ENCODE assay signal across 21 cellular contexts in genomic region chr5:53265043-53265442, GRCh38.
DNase-seq lines count a peak whose midpoint lies in the region; ATAC-seq and TF ChIP-seq lines count a peak whose summit lies in the region.
"Had no signal": no experiment of that assay in that cellular context is flagged by ENCODE, and none has a peak within 500 bp of the region (broad histone marks: within the 10 kb centered on the region; RNA-seq: fewer than 3 reads in every experiment).

No MANE protein-coding gene starts in this region.

- no TSS peak for BruUV-seq in IMR-90 (replicated peaks; lab: Mats Ljungman, UMichigan)

- H3K79me1 ChIP-seq in IMR-90 (ENCODE audit: low read depth in 1 of 2, low read length in 2 of 2): no peaks in the 10 kb centered on the region

- peak overlapping the region in 1 of 2 experiments; percentile 38; a peak in 2 of 4 replicates for H4K8ac ChIP-seq in IMR-90 (ENCODE audit: low read depth in 2 of 2, low read length in 2 of 2)

- TF ChIP-seq CTCF in IMR-90 (conservative IDR thresholded peaks at IDR 0.05; ENCODE audit: low read depth, low read length) (no peak), epithelial cell of esophagus (IDR thresholded peaks at IDR 0.05; ENCODE audit: insufficient read depth, low read depth, low read length, missing control alignments) (no peak), foreskin keratinocyte (conservative IDR thresholded peaks at IDR 0.05) (no peak)

- DNase-seq in ELR (ENCODE audit: low read depth): peak; percentile 53
- DNase-seq in IMR-90: peak; percentile 20
- peak; percentile 52 for DNase-seq in epithelial cell of esophagus (ENCODE audit: low read depth)
- peak in 1 of 2 donors; percentile 79 for DNase-seq in foreskin keratinocyte
- no peak for DNase-seq in activated CD4-positive, alpha-beta T cell treated with anti-CD3 and anti-CD28 coated beads, Interleukin-2, amount 50 U/mL, for 1 hour
- DNase-seq in NOMO-1 treated with DMSO at 0.1 percent for 48 hours (lab: John Stamatoyannopoulos, UW; ENCODE audit: unreplicated experiment): no peak
- no peak for DNase-seq in NCI-H187 treated with DMSO at 0.1 percent for 48 hours (lab: John Stamatoyannopoulos, UW)
- DNase-seq: 8988T; ACHN; AML-193; BE2C; CD4-positive, alpha-beta T cell; CD8-positive, alpha-beta memory T cell; DMS 273 treated with DMSO at 0.1 percent for 48 hours; DMS79; EL; GF-D8; GOT3 had no signal

- H3K4me1 ChIP-seq in IMR-90 (ENCODE audit: control insufficient read depth, insufficient read depth, low read length) (no peaks in the 10 kb centered on the region; the same call in 1 of the 2 replicates), foreskin keratinocyte (peaks cover 32% of the 10 kb centered on the region)
- H3K4me1 ChIP-seq: A549, BE2C, HAP-1 had no signal

- no peak overlapping the region for H2BK5ac ChIP-seq in IMR-90 (ENCODE audit: low read depth, low read length, poor library complexity, severe bottlenecking)

- H3K4me2 ChIP-seq in IMR-90 (ENCODE audit: low read depth, low read length): no peak overlapping the region
- H3K4me2 ChIP-seq: A549; BLaER1 treated with 17β-estradiol and CSF1 and Interleukin-3, amounts not matched to agents 10 nM and 100 nM had no signal

- H2BK20ac ChIP-seq in IMR-90 (ENCODE audit: low read depth, low read length): peak overlapping the region; percentile 51; the same call in 1 of the 2 replicates

- no peak for TF ChIP-seq POLR2A in IMR-90 (IDR thresholded peaks at IDR 0.05; ENCODE audit: low read depth, low read length)

- POLR2A ChIA-PET in IMR-90 (lab: Charles Lee; ENCODE audit: unreplicated experiment): no interaction called here

- WGBS in IMR-90 (ENCODE audit: extremely low coverage in 2 of 2, insufficient read length in 1 of 2), 2 experiments: no CpG with 5 or more reads among the region's 2 CpGs

- no peak overlapping the region for H3K56ac ChIP-seq in IMR-90 (ENCODE audit: extremely low read depth, insufficient read depth, low read length)

- peak overlapping the region; percentile 26; the same call in 1 of the 2 replicates for H3K4ac ChIP-seq in IMR-90 (ENCODE audit: low read depth, low read length)

- H3K14ac ChIP-seq in IMR-90 (replicated peaks; ENCODE audit: low read depth, low read length): no peak overlapping the region

- H3K23ac ChIP-seq in IMR-90 (ENCODE audit: low read depth, low read length): 0 out of 2 replicates have a peak overlapping the region, but pooled peaks have one; percentile 34

- peak overlapping the region; percentile 6 for H2BK120ac ChIP-seq in IMR-90 (ENCODE audit: low read depth, low read length)

- no peak overlapping the region for H2AK9ac ChIP-seq in IMR-90 (replicated peaks; ENCODE audit: low read depth, low read length, poor library complexity)

- intact Hi-C loops in IMR-90 (cut with micrococcal nuclease): loop anchor here (10.0 kb wide), 1 partner anchor 610 kb away; no protein-coding TSS in a partner anchor

- peaks cover 6% of the 10 kb centered on the region; the same call in 1 of the 2 replicates for H3K9me3 ChIP-seq in IMR-90 (ENCODE audit: control insufficient read depth, insufficient read depth, low read length)
- H3K9me3 ChIP-seq: A549, BE2C, HAP-1 had no signal

- TF ChIP-seq RAD21 in IMR-90 (IDR thresholded peaks at IDR 0.05; ENCODE audit: low read length): no peak

- peak overlapping the region; percentile 72; the same call in 2 of the 3 replicates for H2BK15ac ChIP-seq in IMR-90 (ENCODE audit: low read depth, low read length)

- H3K36me3 ChIP-seq in IMR-90 (ENCODE audit: control insufficient read depth, insufficient read depth, low read length): no peaks in the 10 kb centered on the region
- H3K36me3 ChIP-seq: BE2C; BLaER1 treated with 17β-estradiol and CSF1 and Interleukin-3, amounts not matched to agents 10 nM and 100 nM; HAP-1 had no signal

- in situ Hi-C loops in IMR-90 (cut with MboI; ENCODE audit: low sequenced_read_pairs): no loop called here

- H3K18ac ChIP-seq in IMR-90 (ENCODE audit: low read depth, low read length): peak overlapping the region; percentile 52; the same call in 1 of the 2 replicates

- no peak overlapping the region for H2AFZ ChIP-seq in IMR-90 (replicated peaks; ENCODE audit: low read length, poor library complexity)

- H3K27ac ChIP-seq in IMR-90 (ENCODE audit: insufficient read depth, low read length): no peak overlapping the region
- peak overlapping the region; percentile 76 for H3K27ac ChIP-seq in foreskin keratinocyte
- H3K27ac ChIP-seq: A549; BLaER1 treated with 17β-estradiol and CSF1 and Interleukin-3, amounts not matched to agents 10 nM and 100 nM had no signal

- no peaks in the 10 kb centered on the region for H4K20me1 ChIP-seq in IMR-90 (ENCODE audit: insufficient read depth, low read length)
- H4K20me1 ChIP-seq: BLaER1 treated with 17β-estradiol and CSF1 and Interleukin-3, amounts not matched to agents 10 nM and 100 nM had no signal

- H3K27me3 ChIP-seq in IMR-90 (ENCODE audit: control insufficient read depth, insufficient read depth, low read length) (no peaks in the 10 kb centered on the region), foreskin keratinocyte (no peaks in the 10 kb centered on the region)
- H3K27me3 ChIP-seq: BE2C; BLaER1 treated with 17β-estradiol and CSF1 and Interleukin-3, amounts not matched to agents 10 nM and 100 nM had no signal

- ATAC-seq in IMR-90 (ENCODE audit: low read depth) (no peak), foreskin keratinocyte (peak; percentile 77)
- ATAC-seq: A549 had no signal

- CTCF ChIA-PET in IMR-90 (lab: Yijun Ruan, JAX): no interaction called here

- H4K91ac ChIP-seq in IMR-90 (ENCODE audit: insufficient read depth, low read depth, low read length): peak overlapping the region; percentile 5; the same call in 1 of the 2 replicates

- H3K4me3 ChIP-seq in IMR-90 (ENCODE audit: insufficient read depth, low read depth, low read length) (no peak overlapping the region), epithelial cell of esophagus (ENCODE audit: low read length) (no peak overlapping the region)
- H3K4me3 ChIP-seq: A549; BLaER1 treated with 17β-estradiol and CSF1 and Interleukin-3, amounts not matched to agents 10 nM and 100 nM; HAP-1 had no signal

- H2AK5ac ChIP-seq in IMR-90 (ENCODE audit: low read depth, low read length): peak overlapping the region; percentile 82

- 0 out of 2 replicates have a peak, but pooled peaks cover 3% of the 10 kb centered on the region for H3K9me1 ChIP-seq in IMR-90 (ENCODE audit: insufficient read depth, low read length)

- dilution Hi-C loops in IMR-90 (cut with HindIII; ENCODE audit: low sequenced_read_pairs, unreplicated experiment): no loop called here

- peak overlapping the region; percentile 72; the same call in 1 of the 2 replicates for H4K5ac ChIP-seq in IMR-90 (ENCODE audit: low read depth, low read length)

- no peak overlapping the region for H3K9ac ChIP-seq in IMR-90 (ENCODE audit: low read depth, low read length)
- H3K9ac ChIP-seq: BLaER1 treated with 17β-estradiol and CSF1 and Interleukin-3, amounts not matched to agents 10 nM and 100 nM had no signal

TF ChIP-seq in IMR-90, 13 proteins besides CTCF, POLR2A, EP300 and RAD21:
- no peak for TF ChIP-seq SMC3 (IDR thresholded peaks at IDR 0.05; ENCODE audit: low read depth, low read length)
- TF ChIP-seq RCOR1 (IDR thresholded peaks at IDR 0.05; ENCODE audit: insufficient replicate concordance, low read length): no peak
- TF ChIP-seq CHD1 (IDR thresholded peaks at IDR 0.05; ENCODE audit: low read depth, low read length): no peak
- no peak for TF ChIP-seq RFX5 (IDR thresholded peaks at IDR 0.05; ENCODE audit: low read depth, low read length)
- no peak for TF ChIP-seq MAZ (IDR thresholded peaks at IDR 0.05; ENCODE audit: borderline replicate concordance, low read depth, low read length)
- TF ChIP-seq NFE2L2 (IDR thresholded peaks at IDR 0.05; ENCODE audit: low read depth, low read length): no peak
- no peak for TF ChIP-seq BHLHE40 (IDR thresholded peaks at IDR 0.05; ENCODE audit: low read depth, low read length)
- no peak for TF ChIP-seq USF2 (IDR thresholded peaks at IDR 0.05; ENCODE audit: low read depth, low read length)
- no peak for TF ChIP-seq CEBPB (IDR thresholded peaks at IDR 0.05; ENCODE audit: low read depth, low read length)
- TF ChIP-seq FOS (IDR thresholded peaks at IDR 0.05; ENCODE audit: low read depth, low read length): no peak
- no peak for TF ChIP-seq MXI1 (IDR thresholded peaks at IDR 0.05; ENCODE audit: borderline replicate concordance, low read depth, low read length)
TF ChIP-seq in IMR-90: peak in this region for 0.

Comparison
In these comparisons a context has a peak if more than half of its experiments do, and no peak if none do; other contexts are left out.
1. DNase-seq: peak in ELR (single experiment), IMR-90 (single experiment) and epithelial cell of esophagus (single experiment); none in activated CD4-positive, alpha-beta T cell treated with anti-CD3 and anti-CD28 coated beads, Interleukin-2, amount 50 U/mL, for 1 hour (single experiment), NOMO-1 treated with DMSO at 0.1 percent for 48 hours (single experiment) and NCI-H187 treated with DMSO at 0.1 percent for 48 hours (single experiment).